In the genomic region with DNA sequence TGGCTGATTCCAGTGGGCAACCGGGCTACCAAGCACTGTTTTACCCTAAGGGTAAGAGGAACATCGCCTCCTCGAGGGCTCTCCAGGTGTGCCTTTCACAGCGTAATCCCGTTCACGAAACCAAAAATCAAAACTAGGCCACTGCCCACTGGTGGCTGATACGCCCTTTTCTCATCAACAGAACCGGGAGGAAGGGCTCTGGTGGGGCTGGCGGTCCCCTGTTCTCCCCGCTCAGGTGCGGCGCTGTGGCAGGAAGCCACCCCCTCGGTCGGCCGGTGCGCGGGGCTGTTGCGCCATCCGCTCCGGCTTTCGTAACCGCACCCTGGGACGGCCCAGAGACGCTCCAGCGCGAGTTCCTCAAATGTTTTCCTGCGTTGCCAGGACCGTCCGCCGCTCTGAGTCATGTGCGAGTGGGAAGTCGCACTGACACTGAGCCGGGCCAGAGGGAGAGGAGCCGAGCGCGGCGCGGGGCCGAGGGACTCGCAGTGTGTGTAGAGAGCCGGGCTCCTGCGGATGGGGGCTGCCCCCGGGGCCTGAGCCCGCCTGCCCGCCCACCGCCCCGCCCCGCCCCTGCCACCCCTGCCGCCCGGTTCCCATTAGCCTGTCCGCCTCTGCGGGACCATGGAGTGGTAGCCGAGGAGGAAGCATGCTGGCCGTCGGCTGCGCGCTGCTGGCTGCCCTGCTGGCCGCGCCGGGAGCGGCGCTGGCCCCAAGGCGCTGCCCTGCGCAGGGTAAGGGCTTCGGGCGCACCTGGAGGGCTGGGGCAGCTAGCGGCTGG, we compare ENCODE assay signal across 8 cellular contexts. TPM values are rescaled to one million over a fixed set of nuclear protein-coding genes. Genes with fewer than 3 reads are reported as not detected.
A peak's percentile ranks its signal among the peaks of the same experiment; 100 is the strongest.
DNase-seq lines count a peak whose midpoint lies in the region; ATAC-seq and TF ChIP-seq lines count a peak whose summit lies in the region.

A gene (plus strand): TSS at position 360 of the 778 bp plus-strand sequence. CDS start 287 bp downstream, at position 647.

- no peaks in the 10 kb centered on the region for H3K79me2 ChIP-seq in OCI-LY7 (ENCODE audit: insufficient read depth, low read depth, low read length)

- H3K9me3 ChIP-seq in OCI-LY7 (ENCODE audit: low read length): no peaks in the 10 kb centered on the region
- H3K9me3 ChIP-seq in mucosa of stomach (ENCODE audit: control insufficient read depth, low read length): no peaks in the 10 kb centered on the region

- POLR2A ChIA-PET in OCI-LY7 (lab: Charles Lee): no interaction called here

- DNase-seq in OCI-LY7 (ENCODE audit: low spot score) (peak; percentile 16), fibroblast of gingiva (ENCODE audit: low read depth) (peak; percentile 96)
- peak; percentile 62 for DNase-seq in activated T-helper 1 cell treated with anti-CD3 and anti-CD28 coated beads, Interleukin-12 subunit alpha, Interleukin-12 subunit beta, Interleukin-2, Interleukin-4 antibody, amounts not matched to agents 30 ng/mL and 10 ng/mL and 1 ng/mL, durations not matched to agents 14 hours and 24 hours and 36 hours (ENCODE audit: low spot score)

- peaks cover 37% of the 10 kb centered on the region for H3K4me1 ChIP-seq in OCI-LY7 (ENCODE audit: insufficient read depth, low read length, poor library complexity, severe bottlenecking)
- H3K4me1 ChIP-seq in mucosa of stomach (ENCODE audit: control insufficient read depth, insufficient read depth, low read length): peaks cover 32% of the 10 kb centered on the region

- BruUV-seq in OCI-LY7 (replicated peaks; lab: Mats Ljungman, UMichigan): no TSS peak

- no peaks in the 10 kb centered on the region for H3K9me3 Mint-ChIP-seq in activated T-helper 1 cell treated with anti-CD3 and anti-CD28 coated beads, Interleukin-12 subunit alpha, Interleukin-12 subunit beta, Interleukin-2, Interleukin-4 antibody, amounts not matched to agents 30 ng/mL and 10 ng/mL and 1 ng/mL, durations not matched to agents 14 hours and 24 hours and 36 hours
- H3K9me3 Mint-ChIP-seq in stimulated activated memory B cell treated with anti-CD40 and anti-IgM and Interleukin-4, amounts not matched to agents 10 μg/mL and 1 μg/mL and 100 μg/mL, for 72 hours: no peaks in the 10 kb centered on the region

- CTCF ChIA-PET in OCI-LY7 (lab: Charles Lee; ENCODE audit: unreplicated experiment): no interaction called here

- peak within 1 kb of the TSS; percentile 86 for H3K4me3 Mint-ChIP-seq in activated T-helper 1 cell treated with anti-CD3 and anti-CD28 coated beads, Interleukin-12 subunit alpha, Interleukin-12 subunit beta, Interleukin-2, Interleukin-4 antibody, amounts not matched to agents 30 ng/mL and 10 ng/mL and 1 ng/mL, durations not matched to agents 14 hours and 24 hours and 36 hours
- peak within 1 kb of the TSS; percentile 80 for H3K4me3 Mint-ChIP-seq in stimulated activated memory B cell treated with anti-CD40 and anti-IgM and Interleukin-4, amounts not matched to agents 10 μg/mL and 1 μg/mL and 100 μg/mL, for 72 hours

- intact Hi-C loops in OCI-LY7 (cut with micrococcal nuclease; ENCODE audit: unreplicated experiment): no loop called here
- intact Hi-C loops in activated T-helper 1 cell treated with anti-CD3 and anti-CD28 coated beads, Interleukin-12 subunit alpha, Interleukin-12 subunit beta, Interleukin-2, Interleukin-4 antibody, amounts not matched to agents 30 ng/mL and 10 ng/mL and 1 ng/mL, durations not matched to agents 14 hours and 24 hours and 36 hours (cut with micrococcal nuclease): loop anchor here (1.0 to 5.0 kb wide), 6 partner anchors 40 to 597 kb away; a partner anchor contains a TSS

- H4K20me1 ChIP-seq in OCI-LY7 (ENCODE audit: insufficient read depth, low read length): no peaks in the 10 kb centered on the region

- peak within 1 kb of the TSS; percentile 30; the same call in 1 of the 2 replicates for H3K4me2 ChIP-seq in OCI-LY7 (ENCODE audit: low read length)

- no peaks in the 10 kb centered on the region for H3K36me3 Mint-ChIP-seq in activated T-helper 1 cell treated with anti-CD3 and anti-CD28 coated beads, Interleukin-12 subunit alpha, Interleukin-12 subunit beta, Interleukin-2, Interleukin-4 antibody, amounts not matched to agents 30 ng/mL and 10 ng/mL and 1 ng/mL, durations not matched to agents 14 hours and 24 hours and 36 hours (ENCODE audit: low read depth)
- H3K36me3 Mint-ChIP-seq in stimulated activated memory B cell treated with anti-CD40 and anti-IgM and Interleukin-4, amounts not matched to agents 10 μg/mL and 1 μg/mL and 100 μg/mL, for 72 hours: no peaks in the 10 kb centered on the region

- H3K27ac Mint-ChIP-seq in activated T-helper 1 cell treated with anti-CD3 and anti-CD28 coated beads, Interleukin-12 subunit alpha, Interleukin-12 subunit beta, Interleukin-2, Interleukin-4 antibody, amounts not matched to agents 30 ng/mL and 10 ng/mL and 1 ng/mL, durations not matched to agents 14 hours and 24 hours and 36 hours: peak within 1 kb of the TSS; percentile 77
- H3K27ac Mint-ChIP-seq in stimulated activated memory B cell treated with anti-CD40 and anti-IgM and Interleukin-4, amounts not matched to agents 10 μg/mL and 1 μg/mL and 100 μg/mL, for 72 hours: peak within 1 kb of the TSS; percentile 71

- TF ChIP-seq CTCF in GM12874 (IDR thresholded peaks at IDR 0.05; ENCODE audit: insufficient read depth, low read depth, low read length): peak; percentile 40; the same call in 1 of the 2 replicates
- 0 out of 2 replicates have a peak, but pooled peaks have one; percentile 30 for TF ChIP-seq CTCF in OCI-LY7 (conservative IDR thresholded peaks at IDR 0.05; ENCODE audit: low read length)

- ATAC-seq in HG02970 (IDR thresholded peaks at IDR 0.05; ENCODE audit: low FRiP score, unreplicated experiment) (peak; percentile 39), HG02938 (IDR thresholded peaks at IDR 0.05; ENCODE audit: unreplicated experiment) (no peak)
- ATAC-seq in stimulated activated memory B cell treated with anti-CD40 and anti-IgM and Interleukin-4, amounts not matched to agents 10 μg/mL and 1 μg/mL and 100 μg/mL, for 72 hours: peak; percentile 69

- no peaks in the 10 kb centered on the region for H3K9me2 ChIP-seq in OCI-LY7 (ENCODE audit: insufficient read depth, low read length)

- H3K27me3 Mint-ChIP-seq in activated T-helper 1 cell treated with anti-CD3 and anti-CD28 coated beads, Interleukin-12 subunit alpha, Interleukin-12 subunit beta, Interleukin-2, Interleukin-4 antibody, amounts not matched to agents 30 ng/mL and 10 ng/mL and 1 ng/mL, durations not matched to agents 14 hours and 24 hours and 36 hours (ENCODE audit: insufficient read depth): no peaks in the 10 kb centered on the region
- H3K27me3 Mint-ChIP-seq in stimulated activated memory B cell treated with anti-CD40 and anti-IgM and Interleukin-4, amounts not matched to agents 10 μg/mL and 1 μg/mL and 100 μg/mL, for 72 hours: no peaks in the 10 kb centered on the region

- peaks cover 73% of the 10 kb centered on the region for H3K4me1 Mint-ChIP-seq in activated T-helper 1 cell treated with anti-CD3 and anti-CD28 coated beads, Interleukin-12 subunit alpha, Interleukin-12 subunit beta, Interleukin-2, Interleukin-4 antibody, amounts not matched to agents 30 ng/mL and 10 ng/mL and 1 ng/mL, durations not matched to agents 14 hours and 24 hours and 36 hours (ENCODE audit: low read depth)
- H3K4me1 Mint-ChIP-seq in stimulated activated memory B cell treated with anti-CD40 and anti-IgM and Interleukin-4, amounts not matched to agents 10 μg/mL and 1 μg/mL and 100 μg/mL, for 72 hours: peaks cover 67% of the 10 kb centered on the region

- H3K4me3 ChIP-seq in OCI-LY7 (ENCODE audit: low read depth, low read length, poor library complexity, severe bottlenecking) (no peak within 1 kb of the TSS), mucosa of stomach (ENCODE audit: low read length) (peak within 1 kb of the TSS; percentile 88)

- no peak within 1 kb of the TSS for H2AFZ ChIP-seq in OCI-LY7 (ENCODE audit: low read length)

- peak within 1 kb of the TSS; percentile 84 for H3K9ac ChIP-seq in mucosa of stomach (ENCODE audit: low read length)

- H3K36me3 ChIP-seq in OCI-LY7 (ENCODE audit: insufficient read depth, low read length): no peaks in the 10 kb centered on the region
- H3K36me3 ChIP-seq in mucosa of stomach (ENCODE audit: control insufficient read depth, insufficient read depth, low read length): no peaks in the 10 kb centered on the region

- no peak within 1 kb of the TSS for H3K27ac ChIP-seq in OCI-LY7 (ENCODE audit: low read depth, low read length, poor library complexity, severe bottlenecking)

- no peaks in the 10 kb centered on the region for H3K27me3 ChIP-seq in mucosa of stomach (ENCODE audit: control insufficient read depth, insufficient read depth, low read length)

RNA-seq across cellular contexts. Expression of the gene that starts here (rescaled TPM):
- not detected in 2 replicates for total RNA-seq in OCI-LY7 (2014; rRNA removed; shearing (Covaris generic))
- total RNA-seq in OCI-LY7 (2022): not detected in 2 replicates
- 4.9 and 5.0 TPM in 2 replicates for total RNA-seq in activated T-helper 1 cell treated with anti-CD3 and anti-CD28 coated beads, Interleukin-12 subunit alpha, Interleukin-12 subunit beta, Interleukin-2, Interleukin-4 antibody, amounts not matched to agents 30 ng/mL and 10 ng/mL and 1 ng/mL, durations not matched to agents 14 hours and 24 hours and 36 hours

Comparison
In these comparisons a context has a peak if more than half of its experiments do, and no peak if none do; other contexts are left out.
1. Peak in DNase-seq and H3K4me2 ChIP-seq in OCI-LY7; RNA of the gene not detected or under 1 TPM.
2. DNase-seq: peak in every context shown above with its lines; median percentile 96 in fibroblast of gingiva; 62 in activated T-helper 1 cell treated with anti-CD3 and anti-CD28 coated beads, Interleukin-12 subunit alpha, Interleukin-12 subunit beta, Interleukin-2, Interleukin-4 antibody, amounts not matched to agents 30 ng/mL and 10 ng/mL and 1 ng/mL, durations not matched to agents 14 hours and 24 hours and 36 hours; 16 in OCI-LY7.